Comparison of ENCODE assay signal across 20 cellular contexts in genomic region chr2:203713381-203713780, GRCh38. TPM values are rescaled to one million over a fixed set of nuclear protein-coding genes. Genes with fewer than 3 reads are reported as not detected.
A peak's percentile ranks its signal among the peaks of the same experiment; 100 is the strongest.
DNase-seq lines count a peak whose midpoint lies in the region; ATAC-seq lines count a peak whose summit lies in the region.
"Had no signal": no experiment of that assay in that cellular context is flagged by ENCODE, and none has a peak within 500 bp of the region (broad histone marks: within the 10 kb centered on the region; RNA-seq: fewer than 3 reads in every experiment).

No MANE protein-coding gene starts in this region.

- no peak overlapping the region for H3K4me3 ChIP-seq in thymus (ENCODE audit: low read length)
- H3K4me3 ChIP-seq: adrenal gland, dorsolateral prefrontal cortex, stomach, upper lobe of right lung had no signal

- no peaks in the 10 kb centered on the region for H3K27me3 ChIP-seq in thymus (ENCODE audit: control insufficient read depth, insufficient read depth)
- H3K27me3 ChIP-seq: adrenal gland, stomach, upper lobe of right lung had no signal

- peak overlapping the region; percentile 94 for H3K27ac Mint-ChIP-seq in stimulated activated naive CD8-positive, alpha-beta T cell treated with anti-CD3 and anti-CD28 coated beads, Interleukin-15, Interleukin-2, amounts not matched to agents 100 ng/mL and 50 ng/mL, for 24 hours
- peak overlapping the region; percentile 100 for H3K27ac Mint-ChIP-seq in activated naive CD8-positive, alpha-beta T cell
- H3K27ac Mint-ChIP-seq in stimulated activated memory B cell treated with anti-CD40 and anti-IgM and Interleukin-4, amounts not matched to agents 10 μg/mL and 1 μg/mL and 100 μg/mL, for 72 hours = no peak overlapping the region
- H3K27ac Mint-ChIP-seq: nephron, WTC11 had no signal

- no peak for DNase-seq in stimulated activated naive CD8-positive, alpha-beta T cell treated with anti-CD3 and anti-CD28 coated beads, Interleukin-15, Interleukin-2, amounts not matched to agents 100 U/mL and 50 U/mL, for 24 hours
- peak; percentile 90 for DNase-seq in NCI-H82 treated with DMSO at 0.1 percent for 48 hours (lab: John Stamatoyannopoulos, UW; ENCODE audit: unreplicated experiment)
- DNase-seq in stimulated activated CD4-positive, alpha-beta T cell treated with anti-CD3 and anti-CD28 coated beads, Interleukin-2, amount 100 ng/mL, for 24 hours = no peak
- DNase-seq: adrenal gland, dorsolateral prefrontal cortex, foreskin keratinocyte, mesenchymal stem cell, MV-4-11, NCI-H187, stomach, upper lobe of right lung had no signal

- ATAC-seq in stimulated activated naive CD8-positive, alpha-beta T cell treated with anti-CD3 and anti-CD28 coated beads, Interleukin-15, Interleukin-2, amounts not matched to agents 100 U/mL and 50 U/mL, for 24 hours = no peak
- ATAC-seq in GM18520 (IDR thresholded peaks at IDR 0.05; ENCODE audit: unreplicated experiment) = no peak
- no peak for ATAC-seq in stimulated activated memory B cell treated with anti-CD40 and anti-IgM and Interleukin-4, amounts not matched to agents 10 μg/mL and 1 μg/mL and 100 μg/mL, for 72 hours
- ATAC-seq: foreskin keratinocyte, Right ventricle myocardium inferior, WTC11 had no signal

- H3K27me3 Mint-ChIP-seq in stimulated activated naive CD8-positive, alpha-beta T cell treated with anti-CD3 and anti-CD28 coated beads, Interleukin-15, Interleukin-2, amounts not matched to agents 100 ng/mL and 50 ng/mL, for 24 hours = no peaks in the 10 kb centered on the region
- no peaks in the 10 kb centered on the region for H3K27me3 Mint-ChIP-seq in activated naive CD8-positive, alpha-beta T cell
- peaks cover 14% of the 10 kb centered on the region for H3K27me3 Mint-ChIP-seq in stimulated activated memory B cell treated with anti-CD40 and anti-IgM and Interleukin-4, amounts not matched to agents 10 μg/mL and 1 μg/mL and 100 μg/mL, for 72 hours

- peak overlapping the region; percentile 52 for H3K27ac ChIP-seq in thymus (ENCODE audit: low read depth)
- H3K27ac ChIP-seq: adrenal gland, dorsolateral prefrontal cortex, foreskin keratinocyte, HL-60, upper lobe of right lung had no signal

- WGBS in thymus = 85% methylated on average over 1 of the region's 1 CpG

- no peaks in the 10 kb centered on the region for H3K9me3 ChIP-seq in thymus (ENCODE audit: control insufficient read depth)
- H3K9me3 ChIP-seq: adrenal gland, stomach, upper lobe of right lung had no signal

- no peaks in the 10 kb centered on the region for H3K9me3 Mint-ChIP-seq in stimulated activated naive CD8-positive, alpha-beta T cell treated with anti-CD3 and anti-CD28 coated beads, Interleukin-15, Interleukin-2, amounts not matched to agents 100 ng/mL and 50 ng/mL, for 24 hours
- peaks cover 5% of the 10 kb centered on the region for H3K9me3 Mint-ChIP-seq in activated naive CD8-positive, alpha-beta T cell (ENCODE audit: low read depth)
- no peaks in the 10 kb centered on the region for H3K9me3 Mint-ChIP-seq in stimulated activated memory B cell treated with anti-CD40 and anti-IgM and Interleukin-4, amounts not matched to agents 10 μg/mL and 1 μg/mL and 100 μg/mL, for 72 hours
- H3K9me3 Mint-ChIP-seq: nephron had no signal

- H3K4me3 Mint-ChIP-seq in stimulated activated naive CD8-positive, alpha-beta T cell treated with anti-CD3 and anti-CD28 coated beads, Interleukin-15, Interleukin-2, amounts not matched to agents 100 ng/mL and 50 ng/mL, for 24 hours = peak overlapping the region; percentile 28
- peak overlapping the region; percentile 96 for H3K4me3 Mint-ChIP-seq in activated naive CD8-positive, alpha-beta T cell
- no peak overlapping the region for H3K4me3 Mint-ChIP-seq in stimulated activated memory B cell treated with anti-CD40 and anti-IgM and Interleukin-4, amounts not matched to agents 10 μg/mL and 1 μg/mL and 100 μg/mL, for 72 hours
- H3K4me3 Mint-ChIP-seq: nephron, WTC11 had no signal

- H3K4me1 ChIP-seq in thymus (ENCODE audit: control insufficient read depth, insufficient read depth, low read length) = peaks cover 30% of the 10 kb centered on the region
- H3K4me1 ChIP-seq: foreskin keratinocyte had no signal

- H3K36me3 ChIP-seq in thymus (ENCODE audit: control insufficient read depth, insufficient read depth) = peaks cover 5% of the 10 kb centered on the region
- H3K36me3 ChIP-seq: adrenal gland, stomach, upper lobe of right lung had no signal

- H3K4me1 Mint-ChIP-seq in stimulated activated naive CD8-positive, alpha-beta T cell treated with anti-CD3 and anti-CD28 coated beads, Interleukin-15, Interleukin-2, amounts not matched to agents 100 ng/mL and 50 ng/mL, for 24 hours (ENCODE audit: low read depth) = peaks cover 91% of the 10 kb centered on the region
- peaks cover 92% of the 10 kb centered on the region for H3K4me1 Mint-ChIP-seq in activated naive CD8-positive, alpha-beta T cell (ENCODE audit: low read depth)
- no peaks in the 10 kb centered on the region for H3K4me1 Mint-ChIP-seq in stimulated activated memory B cell treated with anti-CD40 and anti-IgM and Interleukin-4, amounts not matched to agents 10 μg/mL and 1 μg/mL and 100 μg/mL, for 72 hours
- H3K4me1 Mint-ChIP-seq: nephron, WTC11 had no signal

- H3K36me3 Mint-ChIP-seq in stimulated activated naive CD8-positive, alpha-beta T cell treated with anti-CD3 and anti-CD28 coated beads, Interleukin-15, Interleukin-2, amounts not matched to agents 100 ng/mL and 50 ng/mL, for 24 hours (ENCODE audit: low read depth) = peaks cover 56% of the 10 kb centered on the region
- H3K36me3 Mint-ChIP-seq in activated naive CD8-positive, alpha-beta T cell = peaks cover 37% of the 10 kb centered on the region
- H3K36me3 Mint-ChIP-seq in stimulated activated memory B cell treated with anti-CD40 and anti-IgM and Interleukin-4, amounts not matched to agents 10 μg/mL and 1 μg/mL and 100 μg/mL, for 72 hours = no peaks in the 10 kb centered on the region
- H3K36me3 Mint-ChIP-seq: WTC11 had no signal

RNA-seq across cellular contexts. Expression of gene CD28, which starts 6.9 kb away (rescaled TPM):
- polyA plus RNA-seq in thymus = 27.2 TPM
- polyA plus RNA-seq: foreskin keratinocyte had no signal
